ENCODE assay signal across 17 cellular contexts in genomic region chr20:32970115-32970972, GRCh38. TPM values are rescaled to one million over a fixed set of nuclear protein-coding genes. Genes with fewer than 3 reads are reported as not detected.
DNase-seq lines count a peak whose midpoint lies in the region; ATAC-seq, FAIRE-seq and TF ChIP-seq lines count a peak whose summit lies in the region.
"Had no signal": no experiment of that assay in that cellular context is flagged by ENCODE, and none has a peak within 500 bp of the region (broad histone marks: within the 10 kb centered on the region; RNA-seq: fewer than 3 reads in every experiment).

No MANE protein-coding gene starts in this region.

- no peak overlapping the region for H3K27ac ChIP-seq in HepG2 (ENCODE audit: extremely low read length, insufficient read depth, low read length)
- H3K27ac ChIP-seq in right lobe of liver = no peak overlapping the region
- no peak overlapping the region for H3K27ac ChIP-seq in K562 (ENCODE audit: extremely low read depth, low read depth, low read length)

- H3K27ac Mint-ChIP-seq in natural killer cell treated with Interleukin-12 subunit alpha and Interleukin-12 subunit beta and Interleukin-15 and Interleukin-18, amount 100 ng/mL, for 72 hours = peak overlapping the region in 1 of 2 donors; percentile 43
- H3K27ac Mint-ChIP-seq: dendritic cell treated with granulocyte-macrophage colony-stimulating factor and Interleukin-4, amounts not matched to agents 40 ng/mL and 50 ng/mL, for 4 days; nephron had no signal

- H3K4me3 Mint-ChIP-seq in natural killer cell treated with Interleukin-12 subunit alpha and Interleukin-12 subunit beta and Interleukin-15 and Interleukin-18, amount 100 ng/mL, for 72 hours = peak overlapping the region; percentile 20
- H3K4me3 Mint-ChIP-seq: dendritic cell treated with granulocyte-macrophage colony-stimulating factor and Interleukin-4, amounts not matched to agents 40 ng/mL and 50 ng/mL, for 4 days; nephron had no signal

- H2AFZ ChIP-seq in HepG2 (ENCODE audit: low read length) = no peak overlapping the region
- no peak overlapping the region for H2AFZ ChIP-seq in K562 (ENCODE audit: low read depth, low read length)

- H3K27me3 ChIP-seq in HepG2 (ENCODE audit: control insufficient read depth in 1 of 2, insufficient read depth in 2 of 2, low read length in 2 of 2) = peaks cover 1 to 38% of the 10 kb centered on the region in 2 experiments; a peak in 4 of 5 replicates
- no peaks in the 10 kb centered on the region for H3K27me3 ChIP-seq in right lobe of liver
- peaks cover 22 to 64% of the 10 kb centered on the region in 2 experiments for H3K27me3 ChIP-seq in K562 (ENCODE audit: control insufficient read depth in 2 of 2, insufficient read depth in 2 of 2, low read length in 2 of 2)
- H3K27me3 ChIP-seq: BE2C had no signal

- H4K20me1 ChIP-seq in HepG2 (ENCODE audit: insufficient read depth, low read length) (no peaks in the 10 kb centered on the region), K562 (replicated peaks; ENCODE audit: control insufficient read depth, insufficient read depth, low read length) (no peaks in the 10 kb centered on the region; the same call in 1 of the 2 replicates)

- no peaks in the 10 kb centered on the region for H3K9me3 Mint-ChIP-seq in natural killer cell treated with Interleukin-12 subunit alpha and Interleukin-12 subunit beta and Interleukin-15 and Interleukin-18, amount 100 ng/mL, for 72 hours
- H3K9me3 Mint-ChIP-seq: dendritic cell treated with granulocyte-macrophage colony-stimulating factor and Interleukin-4, amounts not matched to agents 40 ng/mL and 50 ng/mL, for 4 days; nephron had no signal

- H3K36me3 ChIP-seq in HepG2 (replicated peaks in 1 of 2; ENCODE audit: control insufficient read depth in 1 of 2, insufficient read depth in 2 of 2, low read length in 2 of 2) = no peaks in the 10 kb centered on the region
- no peaks in the 10 kb centered on the region for H3K36me3 ChIP-seq in right lobe of liver
- H3K36me3 ChIP-seq in K562 (ENCODE audit: control insufficient read depth, insufficient read depth, low read length) = no peaks in the 10 kb centered on the region
- H3K36me3 ChIP-seq: BE2C had no signal

- in situ Hi-C loops in HepG2 (cut with HindIII; ENCODE audit: extremely low pct_ligation_motif_present, low pct_unique_long_range_greater_than_20kb) (no loop called here), K562 (cut with MboI) (no loop called here)

- intact Hi-C loops in HepG2 (cut with micrococcal nuclease; ENCODE audit: unreplicated experiment) (no loop called here), right lobe of liver (cut with DNase I) (no loop called here), K562 (cut with micrococcal nuclease) (no loop called here)

- no peak for ATAC-seq in HepG2
- ATAC-seq in right lobe of liver = no peak
- no peak for ATAC-seq in K562
- ATAC-seq in natural killer cell treated with Interleukin-12 subunit alpha and Interleukin-12 subunit beta and Interleukin-15 and Interleukin-18, amount 100 ng/mL, for 72 hours = no peak
- no peak for ATAC-seq in GM18873 (IDR thresholded peaks at IDR 0.05; ENCODE audit: low FRiP score, unreplicated experiment)
- ATAC-seq in GM18511 (IDR thresholded peaks at IDR 0.05; ENCODE audit: unreplicated experiment) = no peak

- TF ChIP-seq CTCF in HepG2 (CRISPR knock-in tag; IDR thresholded peaks at IDR 0.05) = no peak
- no peak for TF ChIP-seq CTCF in right lobe of liver (IDR thresholded peaks at IDR 0.05)
- TF ChIP-seq CTCF in K562 (IDR thresholded peaks at IDR 0.05 in 2 of 3, conservative IDR thresholded peaks at IDR 0.05 in 1 of 3; ENCODE audit: insufficient read depth in 2 of 3, low read depth in 1 of 3, low read length in 3 of 3) = no peak

- no peak overlapping the region for H3K4me2 ChIP-seq in HepG2 (ENCODE audit: low read depth, low read length)
- no peak overlapping the region for H3K4me2 ChIP-seq in K562 (ENCODE audit: insufficient read depth, low read length)

- H3K4me1 ChIP-seq in HepG2 (ENCODE audit: insufficient read depth, low read length) = peaks cover 41% of the 10 kb centered on the region
- H3K4me1 ChIP-seq in right lobe of liver = no peaks in the 10 kb centered on the region
- peaks cover 5 to 8% of the 10 kb centered on the region in 2 experiments; a peak in 3 of 5 replicates for H3K4me1 ChIP-seq in K562 (replicated peaks in 1 of 2; ENCODE audit: control insufficient read depth in 2 of 2, insufficient read depth in 2 of 2, low read length in 2 of 2)

- no peak for TF ChIP-seq POLR2A in HepG2 (IDR thresholded peaks at IDR 0.05; ENCODE audit: insufficient read depth in 1 of 2, low read depth in 2 of 2, low read length in 2 of 2)
- TF ChIP-seq POLR2A in right lobe of liver (IDR thresholded peaks at IDR 0.05) = no peak
- TF ChIP-seq POLR2A in K562 (conservative IDR thresholded peaks at IDR 0.05) = no peak

- no peaks in the 10 kb centered on the region for H3K9me1 ChIP-seq in K562 (ENCODE audit: control insufficient read depth, insufficient read depth, low read length)

- CTCF ChIA-PET in HepG2 (lab: Yijun Ruan, JAX; ENCODE audit: low intra/inter-chr PET ratio, low total read pairs) = no interaction called here
- CTCF ChIA-PET in K562 (lab: Yijun Ruan, JAX; ENCODE audit: low intra/inter-chr PET ratio) = no interaction called here

- TF ChIP-seq RAD21 in HepG2 (CRISPR knock-in tag; IDR thresholded peaks at IDR 0.05) (no peak), K562 (CRISPR knock-in tag; conservative IDR thresholded peaks at IDR 0.05 in 1 of 2, IDR thresholded peaks at IDR 0.05 in 1 of 2) (no peak)

- DNase-seq in HepG2 (ENCODE audit: low spot score) (no peak), right lobe of liver (no peak), K562 (ENCODE audit: extremely low read depth in 1 of 4, low spot score in 3 of 4) (no peak), AG08395 (ENCODE audit: low spot score) (no peak), NCI-H446 (lab: John Stamatoyannopoulos, UW) (no peak)
- peak; percentile 51 for DNase-seq in natural killer cell treated with Interleukin-12 subunit alpha and Interleukin-12 subunit beta and Interleukin-15 and Interleukin-18, amount 100 ng/mL, for 72 hours (ENCODE audit: low spot score)
- DNase-seq: activated CD4-positive, alpha-beta T cell treated with anti-CD3 and anti-CD28 coated beads, Interleukin-2, amount 50 U/mL, for 1 hour; BE2C; GDM1; MM.1S; NCI-H2171 treated with DMSO at 0.1 percent for 48 hours; stimulated activated CD4-positive, alpha-beta T cell treated with anti-CD3 and anti-CD28 coated beads, Interleukin-12 subunit alpha, Interleukin-12 subunit beta, amount 100 ng/mL, for 4 hours had no signal

- H3K4me1 Mint-ChIP-seq in natural killer cell treated with Interleukin-12 subunit alpha and Interleukin-12 subunit beta and Interleukin-15 and Interleukin-18, amount 100 ng/mL, for 72 hours (ENCODE audit: low read depth in 2 of 2) = peaks cover 22 to 29% of the 10 kb centered on the region in 2 donors
- H3K4me1 Mint-ChIP-seq: nephron had no signal

- FAIRE-seq in HepG2 (lab: Jason Lieb, UNC) (no peak), K562 (lab: Jason Lieb, UNC) (no peak)

- no peaks in the 10 kb centered on the region for H3K27me3 Mint-ChIP-seq in natural killer cell treated with Interleukin-12 subunit alpha and Interleukin-12 subunit beta and Interleukin-15 and Interleukin-18, amount 100 ng/mL, for 72 hours
- H3K27me3 Mint-ChIP-seq: dendritic cell treated with granulocyte-macrophage colony-stimulating factor and Interleukin-4, amounts not matched to agents 40 ng/mL and 50 ng/mL, for 4 days had no signal

- WGBS in HepG2 (ENCODE audit: low lambda C conversion rate) = 57% methylated on average over 15 of the region's 15 CpGs
- 74% methylated on average over 3 of the region's 15 CpGs for WGBS in right lobe of liver (ENCODE audit: insufficient coverage, low coverage, low lambda C conversion rate, missing lambda C conversion rate)
- WGBS in K562 (ENCODE audit: insufficient coverage, low coverage, missing lambda C conversion rate) = 15% methylated on average over 13 of the region's 15 CpGs

- no peaks in the 10 kb centered on the region for H3K9me3 ChIP-seq in HepG2 (ENCODE audit: low read length)
- no peaks in the 10 kb centered on the region for H3K9me3 ChIP-seq in right lobe of liver
- no peaks in the 10 kb centered on the region for H3K9me3 ChIP-seq in K562 (replicated peaks; ENCODE audit: control insufficient read depth, insufficient read depth, low read depth, low read length)
- H3K9me3 ChIP-seq: BE2C had no signal

- no peak for TF ChIP-seq EP300 in HepG2 (IDR thresholded peaks at IDR 0.05; ENCODE audit: low read depth in 2 of 2, low read length in 2 of 2)
- no peak; the same call in 1 of the 2 replicates for TF ChIP-seq EP300 in HepG2 (CRISPR knock-in tag; IDR thresholded peaks at IDR 0.05; ENCODE audit: borderline replicate concordance)
- no peak for TF ChIP-seq EP300 in K562 (IDR thresholded peaks at IDR 0.05; ENCODE audit: low read length)

- no TSS peak for BruUV-seq in HepG2 (replicated peaks; lab: Mats Ljungman, UMichigan)
- BruUV-seq in K562 (replicated peaks; lab: Mats Ljungman, UMichigan) = no TSS peak

- H3K4me3 ChIP-seq in HepG2 (replicated peaks in 1 of 3; ENCODE audit: insufficient read depth in 1 of 3, low read depth in 2 of 3, low read length in 3 of 3) = no peak overlapping the region
- no peak overlapping the region for H3K4me3 ChIP-seq in right lobe of liver
- no peak overlapping the region for H3K4me3 ChIP-seq in K562

- POLR2A ChIA-PET in HepG2 (lab: Yijun Ruan, JAX) = no interaction called here
- POLR2A ChIA-PET in K562 (lab: Yijun Ruan, JAX) = interaction anchor here (1.1 kb wide), 1 partner anchor 76 kb away, joined by 3 read pairs; no protein-coding TSS in a partner anchor

- no peaks in the 10 kb centered on the region for H3K36me3 Mint-ChIP-seq in natural killer cell treated with Interleukin-12 subunit alpha and Interleukin-12 subunit beta and Interleukin-15 and Interleukin-18, amount 100 ng/mL, for 72 hours

- H3K9ac ChIP-seq in HepG2 (ENCODE audit: insufficient read depth, low read depth, low read length) = no peak overlapping the region
- no peak overlapping the region; a peak in 1 of 4 replicates for H3K9ac ChIP-seq in K562 (ENCODE audit: insufficient read depth in 1 of 2, low read depth in 2 of 2, low read length in 2 of 2)

- H3K79me2 ChIP-seq in HepG2 (ENCODE audit: insufficient read depth, low read length) (no peaks in the 10 kb centered on the region), K562 (ENCODE audit: control insufficient read depth, insufficient read depth, low read length) (no peaks in the 10 kb centered on the region)

RNA-seq across cellular contexts. Expression of gene SUN5, which starts 33.9 kb away (rescaled TPM):
- total RNA-seq in HepG2 (2016; rRNA removed; fragmentation: Illumina TruSeq; extraction: Trizol) (not detected in 2 replicates), right lobe of liver (not detected), K562 (2014; rRNA removed) (not detected in 2 replicates), K562 (2014; rRNA removed; fragmentation: Illumina TruSeq; extraction: Trizol) (not detected in 2 replicates), K562 (2015; rRNA removed; fragmentation: Illumina TruSeq; extraction: Trizol) (not detected in 2 replicates), K562 (2021) (not detected in 2 replicates)
- not detected in 2 replicates for total RNA-seq in HepG2 (2016; cell fraction: cytosol; rRNA removed; fragmentation: Illumina TruSeq; extraction: Trizol; ENCODE audit: low read depth)
- total RNA-seq in HepG2 (2016; cell fraction: insoluble cytoplasmic fraction; rRNA removed; fragmentation: Illumina TruSeq; extraction: Trizol) = not detected in 2 replicates
- not detected in 2 replicates for total RNA-seq in HepG2 (2016; cell fraction: membrane; rRNA removed; fragmentation: Illumina TruSeq; extraction: Trizol)
- not detected in 2 replicates for total RNA-seq in HepG2 (2016; cell fraction: nucleus; rRNA removed; fragmentation: Illumina TruSeq; extraction: Trizol)
- polyA plus RNA-seq in HepG2 (2011; rRNA removed) (not detected in 2 replicates), K562 (2011; rRNA removed) (not detected in 2 replicates), K562 (2014; fragmentation: Illumina TruSeq; extraction: Trizol) (not detected in 2 replicates), K562 (2014; fragmentation: Nextera tagmentation; extraction: Ambion mirVana) (not detected), K562 (2014; rRNA removed) (not detected in 2 replicates)
- not detected in 2 replicates for polyA plus RNA-seq in HepG2 (2011; cell fraction: cytosol; rRNA removed)
- polyA plus RNA-seq in HepG2 (2011; cell fraction: nucleus; rRNA removed) = not detected in 2 replicates
- not detected in 2 replicates for polyA plus RNA-seq in HepG2 (2012)
- not detected in 2 replicates for polyA plus RNA-seq in HepG2 (2016; cell fraction: cytosol; fragmentation: Illumina TruSeq; extraction: Trizol; ENCODE audit: low read depth)
- not detected in 2 replicates for polyA plus RNA-seq in HepG2 (2016; cell fraction: insoluble cytoplasmic fraction; fragmentation: Illumina TruSeq; extraction: Trizol; ENCODE audit: low read depth)
- not detected in 2 replicates for polyA plus RNA-seq in HepG2 (2016; cell fraction: membrane; fragmentation: Illumina TruSeq; extraction: Trizol; ENCODE audit: low read depth)
- not detected in 2 replicates for polyA plus RNA-seq in HepG2 (2016; cell fraction: nucleus; fragmentation: Illumina TruSeq; extraction: Trizol; ENCODE audit: insufficient read depth, low read depth)
- polyA minus RNA-seq in HepG2 (2011; rRNA and poly(A)+ RNA removed; ENCODE audit: low replicate concordance) = not detected in 2 replicates
- polyA minus RNA-seq in HepG2 (2011; cell fraction: cytosol; rRNA and poly(A)+ RNA removed) = not detected in 2 replicates
- polyA minus RNA-seq in HepG2 (2011; cell fraction: nucleus; rRNA and poly(A)+ RNA removed) = not detected in 2 replicates
- total RNA-seq in K562 (2011; cell fraction: chromatin; rRNA removed; ENCODE audit: low replicate concordance) = not detected in 2 replicates
- total RNA-seq in K562 (2011; cell fraction: nucleolus; rRNA removed) = not detected in 2 replicates
- not detected in 2 replicates for total RNA-seq in K562 (2011; cell fraction: nucleoplasm; rRNA removed)
- not detected in 2 replicates for polyA plus RNA-seq in K562 (2011; cell fraction: cytosol; rRNA removed)
- not detected in 2 replicates for polyA plus RNA-seq in K562 (2011; cell fraction: nucleus; rRNA removed)
- not detected in 2 replicates for polyA plus RNA-seq in K562 (2012)
- polyA minus RNA-seq in K562 (2011; rRNA and poly(A)+ RNA removed) = not detected in 2 replicates
- polyA minus RNA-seq in K562 (2011; cell fraction: cytosol; rRNA and poly(A)+ RNA removed) = not detected in 2 replicates
- not detected in 2 replicates for polyA minus RNA-seq in K562 (2011; cell fraction: nucleus; rRNA and poly(A)+ RNA removed)
- total RNA-seq in natural killer cell treated with Interleukin-12 subunit alpha and Interleukin-12 subunit beta and Interleukin-15 and Interleukin-18, amount 100 ng/mL, for 72 hours = not detected
- total RNA-seq: fibroblast of villous mesenchyme had no signal

RNA-seq across cellular contexts. Expression of gene BPIFB2, which starts 37.2 kb away (rescaled TPM):
- total RNA-seq in HepG2 (2016; rRNA removed; fragmentation: Illumina TruSeq; extraction: Trizol) (27.4 and 54.5 TPM in 2 replicates), right lobe of liver (under 1 TPM in 1 of 6 experiments, not detected in 5; 0.12 TPM), K562 (2014; rRNA removed) (not detected in 2 replicates), K562 (2014; rRNA removed; fragmentation: Illumina TruSeq; extraction: Trizol) (not detected in 2 replicates), K562 (2015; rRNA removed; fragmentation: Illumina TruSeq; extraction: Trizol) (not detected in 2 replicates), K562 (2021) (0.11 TPM in 1 of 2 replicates, not detected in the other)
- 7.1 and 9.6 TPM in 2 replicates for total RNA-seq in HepG2 (2016; cell fraction: cytosol; rRNA removed; fragmentation: Illumina TruSeq; extraction: Trizol; ENCODE audit: low read depth)
- total RNA-seq in HepG2 (2016; cell fraction: insoluble cytoplasmic fraction; rRNA removed; fragmentation: Illumina TruSeq; extraction: Trizol) = 23.9 and 58.5 TPM in 2 replicates
- total RNA-seq in HepG2 (2016; cell fraction: membrane; rRNA removed; fragmentation: Illumina TruSeq; extraction: Trizol) = 14.4 and 19.0 TPM in 2 replicates
- 67.6 and 73.6 TPM in 2 replicates for total RNA-seq in HepG2 (2016; cell fraction: nucleus; rRNA removed; fragmentation: Illumina TruSeq; extraction: Trizol)
- polyA plus RNA-seq in HepG2 (2011; rRNA removed) (902 and 1,439 TPM in 2 replicates), K562 (2011; rRNA removed) (not detected in 2 replicates), K562 (2014; fragmentation: Illumina TruSeq; extraction: Trizol) (not detected in 2 replicates), K562 (2014; fragmentation: Nextera tagmentation; extraction: Ambion mirVana) (not detected), K562 (2014; rRNA removed) (not detected in 2 replicates)
- 445 and 477 TPM in 2 replicates for polyA plus RNA-seq in HepG2 (2011; cell fraction: cytosol; rRNA removed)
- 3,378 and 3,757 TPM in 2 replicates for polyA plus RNA-seq in HepG2 (2011; cell fraction: nucleus; rRNA removed)
- 748 and 877 TPM in 2 replicates for polyA plus RNA-seq in HepG2 (2012)
- 16.7 and 20.1 TPM in 2 replicates for polyA plus RNA-seq in HepG2 (2016; cell fraction: cytosol; fragmentation: Illumina TruSeq; extraction: Trizol; ENCODE audit: low read depth)
- polyA plus RNA-seq in HepG2 (2016; cell fraction: insoluble cytoplasmic fraction; fragmentation: Illumina TruSeq; extraction: Trizol; ENCODE audit: low read depth) = 40.9 and 50.4 TPM in 2 replicates
- 25.2 and 26.1 TPM in 2 replicates for polyA plus RNA-seq in HepG2 (2016; cell fraction: membrane; fragmentation: Illumina TruSeq; extraction: Trizol; ENCODE audit: low read depth)
- 205 and 206 TPM in 2 replicates for polyA plus RNA-seq in HepG2 (2016; cell fraction: nucleus; fragmentation: Illumina TruSeq; extraction: Trizol; ENCODE audit: insufficient read depth, low read depth)
- 0.19 and 1,018 TPM in 2 replicates for polyA minus RNA-seq in HepG2 (2011; rRNA and poly(A)+ RNA removed; ENCODE audit: low replicate concordance)
- polyA minus RNA-seq in HepG2 (2011; cell fraction: cytosol; rRNA and poly(A)+ RNA removed) = 235 and 377 TPM in 2 replicates
- polyA minus RNA-seq in HepG2 (2011; cell fraction: nucleus; rRNA and poly(A)+ RNA removed) = 642 and 673 TPM in 2 replicates
- total RNA-seq in K562 (2011; cell fraction: chromatin; rRNA removed; ENCODE audit: low replicate concordance) = not detected in 2 replicates
- total RNA-seq in K562 (2011; cell fraction: nucleolus; rRNA removed) = not detected in 2 replicates
- not detected in 2 replicates for total RNA-seq in K562 (2011; cell fraction: nucleoplasm; rRNA removed)
- not detected in 2 replicates for polyA plus RNA-seq in K562 (2011; cell fraction: cytosol; rRNA removed)
- polyA plus RNA-seq in K562 (2011; cell fraction: nucleus; rRNA removed) = not detected in 2 replicates
- polyA plus RNA-seq in K562 (2012) = not detected in 2 replicates
- polyA minus RNA-seq in K562 (2011; rRNA and poly(A)+ RNA removed) = not detected in 2 replicates
- polyA minus RNA-seq in K562 (2011; cell fraction: cytosol; rRNA and poly(A)+ RNA removed) = 1.1 TPM in 1 of 2 replicates, not detected in the other
- polyA minus RNA-seq in K562 (2011; cell fraction: nucleus; rRNA and poly(A)+ RNA removed) = not detected in 2 replicates
- total RNA-seq in natural killer cell treated with Interleukin-12 subunit alpha and Interleukin-12 subunit beta and Interleukin-15 and Interleukin-18, amount 100 ng/mL, for 72 hours = not detected
- total RNA-seq: fibroblast of villous mesenchyme had no signal

Comparison
In these comparisons a context has a peak if more than half of its experiments do, and no peak if none do; other contexts are left out.
1. RNA of gene BPIFB2, which starts 37.2 kb away (total RNA-seq): 7.1 to 73.6 TPM in HepG2; 0.12 TPM in right lobe of liver, 0.11 TPM in K562 and not detected in natural killer cell treated with Interleukin-12 subunit alpha and Interleukin-12 subunit beta and Interleukin-15 and Interleukin-18, amount 100 ng/mL, for 72 hours; every median in the first group is over 4 times any median in the second.
2. Of the 241 proteins assayed by ChIP-seq in both HepG2 and K562: peak only in HepG2: HIVEP1, KDM5B and ZNF274; only in K562: none; in both: none; in neither: 238.